35 cellular contexts compared by ENCODE assay signal in the genomic region with DNA sequence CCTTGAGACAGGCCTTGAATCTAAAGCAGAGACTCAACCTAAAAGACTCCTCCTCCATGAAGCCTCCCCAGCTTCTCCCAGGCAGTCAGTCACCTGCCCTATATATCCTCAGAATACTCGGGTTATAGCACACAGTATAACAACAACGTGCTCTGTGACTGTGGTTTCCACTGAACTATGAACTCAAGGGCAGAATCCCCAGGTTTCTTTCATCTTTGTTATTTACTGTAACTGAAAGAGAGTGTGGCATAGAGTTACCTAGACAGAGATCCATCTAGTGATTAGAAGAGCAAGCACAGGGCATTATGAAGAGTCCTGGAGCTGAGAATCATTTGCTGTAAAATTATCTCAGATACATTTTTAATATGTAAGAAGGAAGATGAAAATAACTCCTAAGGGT.
"Had no signal": no experiment of that assay in that cellular context is flagged by ENCODE, and none has a peak within 500 bp of the region (broad histone marks: within the 10 kb centered on the region; RNA-seq: fewer than 3 reads in every experiment).

No MANE protein-coding gene starts in this region.

- H3K4me3 ChIP-seq: MG63 had no signal

- DNase-seq: Karpas-422, Kasumi-1, MG63, MM.1S, MV-4-11, NCI-H1048, NCI-H1092, NCI-H1092 treated with DMSO at 0.1 percent for 48 hours, NCI-H1105, NCI-H1105 treated with DMSO at 0.1 percent for 48 hours, NCI-H1417, NCI-H1417 treated with DMSO at 0.1 percent for 48 hours, NCI-H1436, NCI-H1436 treated with DMSO at 0.1 percent for 48 hours, NCI-H146, NCI-H1694, NCI-H1694 treated with DMSO at 0.1 percent for 48 hours, NCI-H187, NCI-H187 treated with DMSO at 0.1 percent for 48 hours, NCI-H1930, NCI-H2029, NCI-H2029 treated with DMSO at 0.1 percent for 48 hours, NCI-H2081, NCI-H2081 treated with DMSO at 0.1 percent for 48 hours, NCI-H2107, NCI-H2171, NCI-H2171 treated with DMSO at 0.1 percent for 48 hours, NCI-H2227 treated with DMSO at 0.1 percent for 48 hours, NCI-H226, NCI-H345, NCI-H446, NCI-H446 treated with DMSO at 0.1 percent for 48 hours, NCI-H510A, NCI-H510A treated with DMSO at 0.1 percent for 48 hours, NCI-H524 had no signal

- H3K9me3 ChIP-seq: MG63 had no signal

- H3K27me3 ChIP-seq: MG63 had no signal

- H3K36me3 ChIP-seq: MG63 had no signal
